Comparison of ENCODE assay signal across 8 cellular contexts in genomic region chr19:15125232-15126067, GRCh38. TPM values are rescaled to one million over a fixed set of nuclear protein-coding genes. Genes with fewer than 3 reads are reported as not detected.
DNase-seq lines count a peak whose midpoint lies in the region; ATAC-seq and TF ChIP-seq lines count a peak whose summit lies in the region.

No MANE protein-coding gene starts in this region.

- H3K4me3 ChIP-seq in PC-9 (peak overlapping the region; percentile 94), esophagus (ENCODE audit: low read depth in 1 of 2, low read length in 2 of 2) (peak overlapping the region; percentile 76 to 88), mucosa of rectum (ENCODE audit: low read length in 2 of 2) (peak overlapping the region; percentile 89 to 93)

- H3K27ac ChIP-seq in PC-9 (peak overlapping the region; percentile 75), esophagus (ENCODE audit: low read depth in 2 of 2, low read length in 1 of 2) (peak overlapping the region; percentile 92 to 96), mucosa of rectum (ENCODE audit: low read depth in 2 of 2, low read length in 2 of 2) (peak overlapping the region; percentile 96 to 97)

- peaks cover 33% of the 10 kb centered on the region for H3K4me1 Mint-ChIP-seq in activated T-cell treated with anti-CD3 and anti-CD28 coated beads, Interleukin-2, amount 50 U/mL, for 4 hours (ENCODE audit: low read depth)

- peak; percentile 83 for ATAC-seq in GM21723 (IDR thresholded peaks at IDR 0.05; ENCODE audit: unreplicated experiment)
- ATAC-seq in activated T-cell treated with anti-CD3 and anti-CD28 coated beads, Interleukin-2, amount 50 U/mL, for 4 hours: peak; percentile 94

- POLR2A ChIA-PET in PC-9 (lab: Charles Lee; ENCODE audit: unreplicated experiment): interaction anchor here (0.6 to 0.8 kb wide), 4 partner anchors 10 to 1534 kb away, joined by 3 to 6 read pairs (median 4); partner anchors contain the start of gene AKAP8

- H3K4me1 ChIP-seq in PC-9 (replicated peaks; ENCODE audit: insufficient read depth): peaks cover 33% of the 10 kb centered on the region
- peaks cover 4 to 13% of the 10 kb centered on the region in 2 donors for H3K4me1 ChIP-seq in esophagus (ENCODE audit: control insufficient read depth in 2 of 2, insufficient read depth in 2 of 2, low read length in 1 of 2)
- peaks cover 11% of the 10 kb centered on the region in 2 donors for H3K4me1 ChIP-seq in mucosa of rectum (ENCODE audit: control insufficient read depth in 2 of 2, insufficient read depth in 2 of 2, low read length in 2 of 2)

- TF ChIP-seq CTCF in PC-9 (conservative IDR thresholded peaks at IDR 0.05): no peak

- H3K27me3 ChIP-seq in PC-9 (ENCODE audit: insufficient read depth, low read depth) (no peaks in the 10 kb centered on the region), esophagus (ENCODE audit: control insufficient read depth in 1 of 2, insufficient read depth in 2 of 2, low read length in 2 of 2) (no peaks in the 10 kb centered on the region), mucosa of rectum (ENCODE audit: control insufficient read depth in 2 of 2, insufficient read depth in 2 of 2, low read length in 2 of 2) (no peaks in the 10 kb centered on the region)

- H3K36me3 ChIP-seq in PC-9 (ENCODE audit: low read depth): no peaks in the 10 kb centered on the region
- H3K36me3 ChIP-seq in esophagus (ENCODE audit: control insufficient read depth in 2 of 2, insufficient read depth in 2 of 2, low read length in 1 of 2): peaks cover 0 to 19% of the 10 kb centered on the region in 2 donors
- H3K36me3 ChIP-seq in mucosa of rectum (ENCODE audit: control insufficient read depth in 2 of 2, insufficient read depth in 2 of 2, low read length in 2 of 2): peaks cover 13% of the 10 kb centered on the region in 2 donors

- H3F3A ChIP-seq in PC-9 (ENCODE audit: insufficient read depth, low read depth): peaks cover 27% of the 10 kb centered on the region

- CTCF ChIA-PET in PC-9 (lab: Charles Lee): no interaction called here

- in situ Hi-C loops in KBM-7 (cut with MboI; ENCODE audit: low pct_unique_long_range_greater_than_20kb, low sequenced_read_pairs): no loop called here

- H3K4me3 Mint-ChIP-seq in activated T-cell treated with anti-CD3 and anti-CD28 coated beads, Interleukin-2, amount 50 U/mL, for 4 hours: peak overlapping the region; percentile 96

- no peaks in the 10 kb centered on the region for H4K20me1 ChIP-seq in PC-9 (ENCODE audit: insufficient read depth)

- peak overlapping the region; percentile 97 for H2AFZ ChIP-seq in PC-9

- intact Hi-C loops in PC-9 (cut with micrococcal nuclease; ENCODE audit: unreplicated experiment): no loop called here

- WGBS in esophagus, 2 donors: 0% methylated on average over 61 of the region's 61 CpGs

- H3K9me3 ChIP-seq in PC-9 (ENCODE audit: insufficient read depth, low read depth) (no peaks in the 10 kb centered on the region), esophagus (ENCODE audit: control insufficient read depth in 2 of 2, insufficient read depth in 1 of 2, low read depth in 1 of 2, low read length in 1 of 2) (no peaks in the 10 kb centered on the region), mucosa of rectum (ENCODE audit: control insufficient read depth in 2 of 2, low read length in 2 of 2) (no peaks in the 10 kb centered on the region)

- no peaks in the 10 kb centered on the region for H3K9me2 ChIP-seq in PC-9 (ENCODE audit: insufficient read depth)

- DNase-seq in DMS79 (lab: John Stamatoyannopoulos, UW) (peak; percentile 99), KBM-7 (peak; percentile 99), PC-9 (peak; percentile 96 to 97)
- peak; percentile 95 for DNase-seq in activated T-cell treated with anti-CD3 and anti-CD28 coated beads, Interleukin-2, amount 50 U/mL, for 4 hours
- peak; percentile 92 to 97 for DNase-seq in stimulated activated CD8-positive, alpha-beta memory T cell treated with anti-CD3 and anti-CD28 coated beads, Interleukin-4, amount 100 ng/mL, for 4 hours (ENCODE audit: low read depth in 2 of 2, low spot score in 1 of 2)

- H3K4me2 ChIP-seq in PC-9: peak overlapping the region; percentile 93

- H3K9ac ChIP-seq in mucosa of rectum (ENCODE audit: low read depth in 1 of 2, low read length in 2 of 2): peak overlapping the region; percentile 90 to 98

- BruUV-seq in PC-9 (replicated peaks; lab: Mats Ljungman, UMichigan): TSS peak; percentile 41

- peaks cover 6% of the 10 kb centered on the region for H3K27me3 Mint-ChIP-seq in activated T-cell treated with anti-CD3 and anti-CD28 coated beads, Interleukin-2, amount 50 U/mL, for 4 hours (ENCODE audit: low read depth)

- H3K36me3 Mint-ChIP-seq in activated T-cell treated with anti-CD3 and anti-CD28 coated beads, Interleukin-2, amount 50 U/mL, for 4 hours (ENCODE audit: insufficient read depth): peaks cover 6% of the 10 kb centered on the region

- peaks cover 24% of the 10 kb centered on the region for H3K79me2 ChIP-seq in PC-9 (ENCODE audit: low read depth)

- no peaks in the 10 kb centered on the region for H3K9me3 Mint-ChIP-seq in activated T-cell treated with anti-CD3 and anti-CD28 coated beads, Interleukin-2, amount 50 U/mL, for 4 hours

RNA-seq across cellular contexts. Expression of gene SYDE1, which starts 18.2 kb away (rescaled TPM):
- 2.7 and 4.1 TPM in 2 replicates for total RNA-seq in PC-9 (2021)
- under 1 TPM; 0.49 to 0.76 (median 0.63) TPM for total RNA-seq in activated T-cell treated with anti-CD3 and anti-CD28 coated beads, Interleukin-2, amount 50 U/mL, for 4 hours
- 1 to 10 TPM; 2.0 to 3.9 TPM for polyA plus RNA-seq in esophagus

RNA-seq across cellular contexts. Expression of gene OR1I1, which starts 43.4 kb away (rescaled TPM):
- not detected in 2 replicates for total RNA-seq in PC-9 (2021)
- not detected for total RNA-seq in activated T-cell treated with anti-CD3 and anti-CD28 coated beads, Interleukin-2, amount 50 U/mL, for 4 hours
- not detected for polyA plus RNA-seq in esophagus

Comparison
In these comparisons a context has a peak if more than half of its experiments do, and no peak if none do; other contexts are left out.
1. Peak in every context shown above with its lines: DNase-seq, ATAC-seq, H3K4me3 ChIP-seq and H3K27ac ChIP-seq.